Comparison of ENCODE assay signal across 2 cellular contexts in the genomic region with DNA sequence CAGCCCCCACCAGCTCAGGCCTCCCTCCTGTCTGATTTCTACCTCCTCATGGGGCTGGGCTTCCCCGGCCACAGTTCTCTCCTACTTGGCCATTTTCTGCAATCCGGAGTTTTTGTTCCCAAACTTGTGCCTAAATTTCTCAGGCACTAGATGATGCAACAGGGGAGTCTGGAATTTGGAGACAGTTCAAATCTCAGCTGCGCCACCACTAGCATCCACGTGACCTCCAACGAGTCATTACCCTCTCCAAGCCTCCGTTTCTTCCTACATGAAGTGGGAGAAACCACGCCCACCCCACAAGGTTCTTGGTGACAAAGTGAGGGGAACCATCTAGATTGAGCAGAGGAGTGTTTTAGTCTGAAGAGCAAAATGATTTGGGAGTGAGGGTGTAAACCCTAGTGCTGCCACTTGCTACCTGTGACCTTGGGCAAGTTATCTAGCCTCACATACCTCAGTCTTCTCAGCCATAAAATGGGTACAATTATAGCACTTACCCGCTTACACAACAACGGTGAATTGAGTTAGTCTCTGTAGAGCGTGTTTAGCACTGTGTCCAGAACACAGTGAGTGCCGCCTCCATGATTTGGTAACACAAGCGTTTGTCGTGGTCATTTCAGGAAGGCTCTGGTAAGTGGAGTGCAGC.
TF ChIP-seq lines count a peak whose summit lies in the region.

No MANE protein-coding gene starts in this region.

TF ChIP-seq in HCT116, 20 proteins besides CTCF, POLR2A, EP300 and RAD21:
- TF ChIP-seq FOSL1 (IDR thresholded peaks at IDR 0.05; ENCODE audit: low read depth) (no peak), EGR1 (IDR thresholded peaks at IDR 0.05; ENCODE audit: low read depth) (no peak), POLR2AphosphoS5 (IDR thresholded peaks at IDR 0.05; ENCODE audit: low read depth, low read length) (no peak), EZH2 (IDR thresholded peaks at IDR 0.05) (no peak), CBX3 (IDR thresholded peaks at IDR 0.05; ENCODE audit: low read depth) (no peak), ELF1 (IDR thresholded peaks at IDR 0.05; ENCODE audit: borderline replicate concordance, low read depth) (no peak), ZFX (IDR thresholded peaks at IDR 0.05) (no peak), CEBPB (IDR thresholded peaks at IDR 0.05; ENCODE audit: low read depth) (no peak), ZNF274 (IDR thresholded peaks at IDR 0.05; ENCODE audit: low read depth, low read length) (no peak), EZH2phosphoT487 (IDR thresholded peaks at IDR 0.05; ENCODE audit: borderline replicate concordance) (no peak), SP1 (IDR thresholded peaks at IDR 0.05; ENCODE audit: low read depth) (no peak), YY1 (IDR thresholded peaks at IDR 0.05; ENCODE audit: extremely low read depth, insufficient replicate concordance, low read depth, low read length) (no peak), TCF7L2 (IDR thresholded peaks at IDR 0.05; ENCODE audit: borderline replicate concordance, extremely low read depth, insufficient read depth, insufficient read length) (no peak), SIN3A (IDR thresholded peaks at IDR 0.05; ENCODE audit: low read depth) (no peak)
- TF ChIP-seq, protein P1, sequence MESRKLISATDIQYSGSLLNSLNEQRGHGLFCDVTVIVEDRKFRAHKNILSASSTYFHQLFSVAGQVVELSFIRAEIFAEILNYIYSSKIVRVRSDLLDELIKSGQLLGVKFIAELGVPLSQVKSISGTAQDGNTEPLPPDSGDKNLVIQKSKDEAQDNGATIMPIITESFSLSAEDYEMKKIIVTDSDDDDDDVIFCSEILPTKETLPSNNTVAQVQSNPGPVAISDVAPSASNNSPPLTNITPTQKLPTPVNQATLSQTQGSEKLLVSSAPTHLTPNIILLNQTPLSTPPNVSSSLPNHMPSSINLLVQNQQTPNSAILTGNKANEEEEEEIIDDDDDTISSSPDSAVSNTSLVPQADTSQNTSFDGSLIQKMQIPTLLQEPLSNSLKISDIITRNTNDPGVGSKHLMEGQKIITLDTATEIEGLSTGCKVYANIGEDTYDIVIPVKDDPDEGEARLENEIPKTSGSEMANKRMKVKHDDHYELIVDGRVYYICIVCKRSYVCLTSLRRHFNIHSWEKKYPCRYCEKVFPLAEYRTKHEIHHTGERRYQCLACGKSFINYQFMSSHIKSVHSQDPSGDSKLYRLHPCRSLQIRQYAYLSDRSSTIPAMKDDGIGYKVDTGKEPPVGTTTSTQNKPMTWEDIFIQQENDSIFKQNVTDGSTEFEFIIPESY (IDR thresholded peaks at IDR 0.05; ENCODE audit: extremely low read depth, insufficient replicate concordance, low read length) = no peak
- TF ChIP-seq, protein P2, sequence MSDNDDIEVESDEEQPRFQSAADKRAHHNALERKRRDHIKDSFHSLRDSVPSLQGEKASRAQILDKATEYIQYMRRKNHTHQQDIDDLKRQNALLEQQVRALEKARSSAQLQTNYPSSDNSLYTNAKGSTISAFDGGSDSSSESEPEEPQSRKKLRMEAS (IDR thresholded peaks at IDR 0.05) = no peak
- TF ChIP-seq, protein P3, sequence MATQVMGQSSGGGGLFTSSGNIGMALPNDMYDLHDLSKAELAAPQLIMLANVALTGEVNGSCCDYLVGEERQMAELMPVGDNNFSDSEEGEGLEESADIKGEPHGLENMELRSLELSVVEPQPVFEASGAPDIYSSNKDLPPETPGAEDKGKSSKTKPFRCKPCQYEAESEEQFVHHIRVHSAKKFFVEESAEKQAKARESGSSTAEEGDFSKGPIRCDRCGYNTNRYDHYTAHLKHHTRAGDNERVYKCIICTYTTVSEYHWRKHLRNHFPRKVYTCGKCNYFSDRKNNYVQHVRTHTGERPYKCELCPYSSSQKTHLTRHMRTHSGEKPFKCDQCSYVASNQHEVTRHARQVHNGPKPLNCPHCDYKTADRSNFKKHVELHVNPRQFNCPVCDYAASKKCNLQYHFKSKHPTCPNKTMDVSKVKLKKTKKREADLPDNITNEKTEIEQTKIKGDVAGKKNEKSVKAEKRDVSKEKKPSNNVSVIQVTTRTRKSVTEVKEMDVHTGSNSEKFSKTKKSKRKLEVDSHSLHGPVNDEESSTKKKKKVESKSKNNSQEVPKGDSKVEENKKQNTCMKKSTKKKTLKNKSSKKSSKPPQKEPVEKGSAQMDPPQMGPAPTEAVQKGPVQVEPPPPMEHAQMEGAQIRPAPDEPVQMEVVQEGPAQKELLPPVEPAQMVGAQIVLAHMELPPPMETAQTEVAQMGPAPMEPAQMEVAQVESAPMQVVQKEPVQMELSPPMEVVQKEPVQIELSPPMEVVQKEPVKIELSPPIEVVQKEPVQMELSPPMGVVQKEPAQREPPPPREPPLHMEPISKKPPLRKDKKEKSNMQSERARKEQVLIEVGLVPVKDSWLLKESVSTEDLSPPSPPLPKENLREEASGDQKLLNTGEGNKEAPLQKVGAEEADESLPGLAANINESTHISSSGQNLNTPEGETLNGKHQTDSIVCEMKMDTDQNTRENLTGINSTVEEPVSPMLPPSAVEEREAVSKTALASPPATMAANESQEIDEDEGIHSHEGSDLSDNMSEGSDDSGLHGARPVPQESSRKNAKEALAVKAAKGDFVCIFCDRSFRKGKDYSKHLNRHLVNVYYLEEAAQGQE (IDR thresholded peaks at IDR 0.05; ENCODE audit: low read depth) = no peak
- TF ChIP-seq, protein P4, sequence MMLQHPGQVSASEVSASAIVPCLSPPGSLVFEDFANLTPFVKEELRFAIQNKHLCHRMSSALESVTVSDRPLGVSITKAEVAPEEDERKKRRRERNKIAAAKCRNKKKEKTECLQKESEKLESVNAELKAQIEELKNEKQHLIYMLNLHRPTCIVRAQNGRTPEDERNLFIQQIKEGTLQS (IDR thresholded peaks at IDR 0.05) = no peak

TF ChIP-seq in HepG2, 621 proteins besides CTCF, POLR2A, EP300 and RAD21:
- 0 out of 2 replicates have a peak, but pooled peaks have one; percentile 52 for TF ChIP-seq KDM1A (CRISPR knock-in tag; IDR thresholded peaks at IDR 0.05)
- no peak for TF ChIP-seq SRF (IDR thresholded peaks at IDR 0.05; ENCODE audit: low read depth, low read length)
- TF ChIP-seq CEBPG (CRISPR knock-in tag; IDR thresholded peaks at IDR 0.05) = 0 out of 2 replicates have a peak, but pooled peaks have one; percentile 32
- TF ChIP-seq NFIB (CRISPR knock-in tag; IDR thresholded peaks at IDR 0.05; ENCODE audit: borderline replicate concordance) = no peak
- no peak for TF ChIP-seq ZNF138 (CRISPR knock-in tag; IDR thresholded peaks at IDR 0.05; ENCODE audit: low read depth)
- TF ChIP-seq ZMYM3 (CRISPR knock-in tag; IDR thresholded peaks at IDR 0.05) = 0 out of 2 replicates have a peak, but pooled peaks have one; percentile 41
- TF ChIP-seq CHD4 (IDR thresholded peaks at IDR 0.05; ENCODE audit: borderline replicate concordance, low read length) = peak; percentile 57; the same call in 1 of the 2 replicates
- TF ChIP-seq ZNF629 (CRISPR knock-in tag; conservative IDR thresholded peaks at IDR 0.05) = peak; percentile 96
- TF ChIP-seq, protein P5, sequence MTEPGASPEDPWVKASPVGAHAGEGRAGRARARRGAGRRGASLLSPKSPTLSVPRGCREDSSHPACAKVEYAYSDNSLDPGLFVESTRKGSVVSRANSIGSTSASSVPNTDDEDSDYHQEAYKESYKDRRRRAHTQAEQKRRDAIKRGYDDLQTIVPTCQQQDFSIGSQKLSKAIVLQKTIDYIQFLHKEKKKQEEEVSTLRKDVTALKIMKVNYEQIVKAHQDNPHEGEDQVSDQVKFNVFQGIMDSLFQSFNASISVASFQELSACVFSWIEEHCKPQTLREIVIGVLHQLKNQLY (CRISPR knock-in tag; IDR thresholded peaks at IDR 0.05) = no peak
TF ChIP-seq in HepG2: peak in this region for 5.
